In genomic region chr2:71223767-71224333, GRCh38 we compare ENCODE assay signal across 9 cellular contexts. TPM values are rescaled to one million over a fixed set of nuclear protein-coding genes. Genes with fewer than 3 reads are reported as not detected.
DNase-seq lines count a peak whose midpoint lies in the region; ATAC-seq, FAIRE-seq and TF ChIP-seq lines count a peak whose summit lies in the region.
"Had no signal": no experiment of that assay in that cellular context is flagged by ENCODE, and none has a peak within 500 bp of the region (broad histone marks: within the 10 kb centered on the region; RNA-seq: fewer than 3 reads in every experiment).

No MANE protein-coding gene starts in this region.

- no peak overlapping the region for H3K27ac Mint-ChIP-seq in type B pancreatic cell

- H3K9me1 ChIP-seq in K562 (ENCODE audit: control insufficient read depth, insufficient read depth, low read length): no peaks in the 10 kb centered on the region

- H3K4me1 ChIP-seq in K562 (replicated peaks in 1 of 2; ENCODE audit: control insufficient read depth in 2 of 2, insufficient read depth in 2 of 2, low read length in 2 of 2): peaks cover 5 to 9% of the 10 kb centered on the region in 2 experiments; a peak in 3 of 5 replicates

- H3K27ac ChIP-seq in K562 (ENCODE audit: extremely low read depth, low read depth, low read length): no peak overlapping the region

- TF ChIP-seq POLR2A in K562 (conservative IDR thresholded peaks at IDR 0.05): no peak

- CTCF ChIA-PET in K562 (lab: Yijun Ruan, JAX; ENCODE audit: low intra/inter-chr PET ratio): interaction anchor here (0.6 to 1.4 kb wide), 2 partner anchors 108 to 286 kb away, joined by 9 read pairs; partner anchors contain the start of gene ZNF638

- in situ Hi-C loops in K562 (cut with MboI): no loop called here

- peak; percentile 52 to 64 for TF ChIP-seq RAD21 in K562 (CRISPR knock-in tag; conservative IDR thresholded peaks at IDR 0.05 in 1 of 2, IDR thresholded peaks at IDR 0.05 in 1 of 2)

- H3K36me3 ChIP-seq in K562 (ENCODE audit: control insufficient read depth, insufficient read depth, low read length): no peaks in the 10 kb centered on the region

- H3K79me2 ChIP-seq in K562 (ENCODE audit: control insufficient read depth, insufficient read depth, low read length): no peaks in the 10 kb centered on the region

- no peak for TF ChIP-seq EP300 in K562 (IDR thresholded peaks at IDR 0.05; ENCODE audit: low read length)

- no peak overlapping the region for H3K9ac ChIP-seq in K562 (ENCODE audit: insufficient read depth in 1 of 2, low read depth in 2 of 2, low read length in 2 of 2)

- no TSS peak for BruUV-seq in K562 (replicated peaks; lab: Mats Ljungman, UMichigan)

- no peaks in the 10 kb centered on the region for H4K20me1 ChIP-seq in K562 (replicated peaks; ENCODE audit: control insufficient read depth, insufficient read depth, low read length)

- intact Hi-C loops in K562 (cut with micrococcal nuclease): loop anchor here (5.0 kb wide), 1 partner anchor 288 kb away; no protein-coding TSS in a partner anchor

- H3K27me3 ChIP-seq in K562 (ENCODE audit: control insufficient read depth in 2 of 2, insufficient read depth in 2 of 2, low read length in 2 of 2): peaks cover 0 to 4% of the 10 kb centered on the region in 2 experiments; a peak in 1 of 5 replicates

- DNase-seq in 8988T (peak; percentile 29), GM12865 (ENCODE audit: low read depth) (peak; percentile 37), NCI-H460 (ENCODE audit: extremely low read depth, low read depth) (peak; percentile 64), K562 (ENCODE audit: extremely low read depth in 1 of 4, low spot score in 3 of 4) (peak in 3 of 4 experiments; percentile 12 to 56 (median 29)), type B pancreatic cell (ENCODE audit: extremely low spot score, unreplicated experiment) (no peak)
- no peak for DNase-seq in stimulated activated naive CD4-positive, alpha-beta T cell (lab: John Stamatoyannopoulos, UW)

- peaks cover 8% of the 10 kb centered on the region for H3K4me1 Mint-ChIP-seq in type B pancreatic cell (ENCODE audit: unreplicated experiment)

- POLR2A ChIA-PET in K562 (lab: Yijun Ruan, JAX): interaction anchor here (1.4 kb wide), 1 partner anchor 13 kb away, joined by 3 read pairs; no protein-coding TSS in a partner anchor

- no peaks in the 10 kb centered on the region for H3K36me3 Mint-ChIP-seq in type B pancreatic cell

- H2AFZ ChIP-seq in K562 (ENCODE audit: low read depth, low read length): no peak overlapping the region

- FAIRE-seq in K562 (lab: Jason Lieb, UNC): peak; percentile 74
- peak; percentile 99 for FAIRE-seq in islet of Langerhans (lab: Jason Lieb, UNC)
- FAIRE-seq: endometrium had no signal

- H3K4me3 ChIP-seq in GM12865 (ENCODE audit: low read depth, low read length) (no peak overlapping the region), K562 (no peak overlapping the region)

- 4% methylated on average over 3 of the region's 3 CpGs for WGBS in K562 (ENCODE audit: insufficient coverage, low coverage, missing lambda C conversion rate)

- H3K4me3 Mint-ChIP-seq in type B pancreatic cell: no peak overlapping the region

- H3K4me2 ChIP-seq in K562 (ENCODE audit: insufficient read depth, low read length): no peak overlapping the region

- TF ChIP-seq CTCF in GM12865 (IDR thresholded peaks at IDR 0.05; ENCODE audit: insufficient read depth, low read depth, low read length, missing control alignments) (peak; percentile 17), K562 (IDR thresholded peaks at IDR 0.05 in 2 of 3, conservative IDR thresholded peaks at IDR 0.05 in 1 of 3; ENCODE audit: insufficient read depth in 2 of 3, low read depth in 1 of 3, low read length in 3 of 3) (peak; percentile 59 to 67 (median 65)), type B pancreatic cell (conservative IDR thresholded peaks at IDR 0.05) (peak; percentile 69)

- no peaks in the 10 kb centered on the region for H3K9me3 ChIP-seq in K562 (replicated peaks; ENCODE audit: control insufficient read depth, insufficient read depth, low read depth, low read length)

- H3K27me3 Mint-ChIP-seq in type B pancreatic cell: no peaks in the 10 kb centered on the region

- H3K9me3 Mint-ChIP-seq in type B pancreatic cell: no peaks in the 10 kb centered on the region

- ATAC-seq in K562 (peak; percentile 59), HG03439 (IDR thresholded peaks at IDR 0.05; ENCODE audit: unreplicated experiment) (no peak)

TF ChIP-seq in K562, 482 proteins besides CTCF, POLR2A, EP300 and RAD21:
- TF ChIP-seq C11orf30 (IDR thresholded peaks at IDR 0.05; ENCODE audit: low read depth): peak; percentile 48; the same call in 1 of the 2 replicates
- TF ChIP-seq ZNF316 (IDR thresholded peaks at IDR 0.05): peak; percentile 58
- TF ChIP-seq CTCFL (IDR thresholded peaks at IDR 0.05; ENCODE audit: borderline replicate concordance, insufficient read depth, low read depth, low read length, poor library complexity, severe bottlenecking): peak; percentile 5
- no peak for TF ChIP-seq ZNF717 (CRISPR knock-in tag; IDR thresholded peaks at IDR 0.05)
- no peak for TF ChIP-seq SAFB2 (IDR thresholded peaks at IDR 0.05; ENCODE audit: borderline replicate concordance, low read depth, low read length, severe bottlenecking)
- TF ChIP-seq ESRRA (IDR thresholded peaks at IDR 0.05; ENCODE audit: borderline replicate concordance, low read depth): peak; percentile 80
TF ChIP-seq in K562: peak in this region for 4.

RNA-seq across cellular contexts. Expression of gene PAIP2B, which starts 3.1 kb away (rescaled TPM):
- total RNA-seq in NCI-H460 (2014; rRNA removed; shearing (Covaris generic)): 0.55 and 0.97 TPM in 2 replicates
- 0.85 and 1.1 TPM in 2 replicates for polyA plus RNA-seq in NCI-H460 (2014; cell fraction: nucleus; rRNA removed)
- total RNA-seq in K562 (2011; cell fraction: chromatin; rRNA removed; ENCODE audit: low replicate concordance): 0.12 and 0.21 TPM in 2 replicates
- 0.17 TPM in 1 of 2 replicates, not detected in the other for total RNA-seq in K562 (2011; cell fraction: nucleolus; rRNA removed)
- 0.22 and 0.31 TPM in 2 replicates for total RNA-seq in K562 (2011; cell fraction: nucleoplasm; rRNA removed)
- total RNA-seq in K562 (2014; rRNA removed): 0.32 and 0.33 TPM in 2 replicates
- 0.25 and 0.35 TPM in 2 replicates for total RNA-seq in K562 (2014; rRNA removed; fragmentation: Illumina TruSeq; extraction: Trizol)
- total RNA-seq in K562 (2015; rRNA removed; fragmentation: Illumina TruSeq; extraction: Trizol): 0.11 and 0.18 TPM in 2 replicates
- 0.29 and 0.38 TPM in 2 replicates for total RNA-seq in K562 (2021)
- polyA plus RNA-seq in K562 (2011; rRNA removed): 0.03 and 0.22 TPM in 2 replicates
- 0.01 and 0.03 TPM in 2 replicates for polyA plus RNA-seq in K562 (2011; cell fraction: cytosol; rRNA removed)
- 0.03 and 0.06 TPM in 2 replicates for polyA plus RNA-seq in K562 (2011; cell fraction: nucleus; rRNA removed)
- polyA plus RNA-seq in K562 (2012): 0.36 and 0.54 TPM in 2 replicates
- 0.30 and 0.31 TPM in 2 replicates for polyA plus RNA-seq in K562 (2014; fragmentation: Illumina TruSeq; extraction: Trizol)
- under 1 TPM; 0.18 to 0.27 TPM for polyA plus RNA-seq in K562 (2014; fragmentation: Nextera tagmentation; extraction: Ambion mirVana)
- polyA plus RNA-seq in K562 (2014; rRNA removed): 0.20 and 0.24 TPM in 2 replicates
- polyA minus RNA-seq in K562 (2011; rRNA and poly(A)+ RNA removed): 0.12 and 0.28 TPM in 2 replicates
- polyA minus RNA-seq in K562 (2011; cell fraction: cytosol; rRNA and poly(A)+ RNA removed): not detected in 2 replicates
- polyA minus RNA-seq in K562 (2011; cell fraction: nucleus; rRNA and poly(A)+ RNA removed): 0.11 TPM in 1 of 2 replicates, not detected in the other
- total RNA-seq in type B pancreatic cell (ENCODE audit: low replicate concordance): 13.7 and 21.5 TPM in 2 replicates

Comparison
In these comparisons a context has a peak if more than half of its experiments do, and no peak if none do; other contexts are left out.
1. DNase-seq: peak in 8988T (single experiment), GM12865 (single experiment), NCI-H460 (single experiment) and K562 (3 of 4); none in type B pancreatic cell (single experiment) and stimulated activated naive CD4-positive, alpha-beta T cell (0 of 6).
2. CTCF ChIP-seq: peak in every context shown above with its lines; median percentile 69 in type B pancreatic cell; 65 in K562; 17 in GM12865.